In genomic region chr4:71355971-71356370, GRCh38 we compare ENCODE assay signal across 6 cellular contexts. TPM values are rescaled to one million over a fixed set of nuclear protein-coding genes. Genes with fewer than 3 reads are reported as not detected.
"Had no signal": no experiment of that assay in that cellular context is flagged by ENCODE, and none has a peak within 500 bp of the region (broad histone marks: within the 10 kb centered on the region; RNA-seq: fewer than 3 reads in every experiment).

No MANE protein-coding gene starts in this region.

- H3K4me1 Mint-ChIP-seq: IgD-negative memory B cell had no signal

- H3K9me3 Mint-ChIP-seq: IgD-negative memory B cell had no signal

- ATAC-seq: HepG2, K562 had no signal

- FAIRE-seq: HepG2, HTR-8/SVneo, K562 had no signal

- H3K36me3 Mint-ChIP-seq: IgD-negative memory B cell had no signal

- DNase-seq: IMR-90, KBM-7 had no signal

- H3K4me3 Mint-ChIP-seq: IgD-negative memory B cell had no signal

RNA-seq across cellular contexts. Expression of gene SLC4A4, which starts 17.2 kb away (rescaled TPM):
- total RNA-seq: HepG2 had no signal
